ENCODE assay signal across 8 cellular contexts in the genomic region with DNA sequence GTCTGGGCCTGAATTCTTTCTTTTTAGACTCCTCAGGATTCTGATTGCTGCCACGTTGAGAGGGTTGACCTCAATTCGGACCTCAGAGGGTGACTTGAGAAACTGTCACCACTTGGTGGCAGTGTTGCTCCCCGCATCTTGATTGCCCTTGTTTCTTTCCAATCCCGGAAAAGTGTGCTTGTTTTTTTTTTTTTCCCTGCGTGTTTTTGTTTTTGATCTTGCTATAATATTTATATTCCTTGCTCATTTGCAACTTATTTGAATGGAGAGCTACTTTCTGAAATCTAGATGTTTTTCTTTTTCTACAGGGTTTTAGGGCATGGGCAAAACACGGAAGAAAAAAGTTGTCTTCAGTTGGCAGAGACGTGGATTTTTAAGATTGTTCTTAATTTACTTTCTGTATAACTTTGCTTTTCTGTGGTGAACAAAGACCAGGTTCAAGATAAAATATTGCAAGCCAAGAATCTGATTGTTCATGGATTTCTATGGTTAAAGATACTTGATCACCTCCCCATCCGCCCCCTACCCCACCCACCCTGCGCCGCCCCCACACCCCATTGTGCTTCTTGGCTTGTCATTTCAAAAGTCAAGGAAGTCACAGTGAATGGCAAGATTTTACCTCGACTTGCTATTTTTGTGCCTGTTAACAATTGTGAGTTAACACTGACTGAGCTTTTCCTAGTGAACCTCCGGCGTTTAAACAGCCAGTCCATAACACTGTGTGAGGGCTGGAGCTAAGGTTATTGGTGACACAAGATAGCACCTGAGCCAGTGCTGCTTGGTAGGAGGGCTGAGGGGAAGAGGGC.
DNase-seq lines count a peak whose midpoint lies in the region; ATAC-seq and TF ChIP-seq lines count a peak whose summit lies in the region.

No MANE protein-coding gene starts in this region.

- H3K27me3 ChIP-seq in HAP-1 (ENCODE audit: low read depth) = no peaks in the 10 kb centered on the region
- no peaks in the 10 kb centered on the region for H3K27me3 ChIP-seq in lower lobe of right lung (ENCODE audit: low read depth)

- H3K9me3 Mint-ChIP-seq in dendritic cell treated with granulocyte-macrophage colony-stimulating factor and Interleukin-4, amounts not matched to agents 40 ng/mL and 50 ng/mL, for 4 days = no peaks in the 10 kb centered on the region

- H3K27ac ChIP-seq in lower lobe of right lung = peak overlapping the region; percentile 44

- peaks cover 9% of the 10 kb centered on the region for H3K36me3 ChIP-seq in HAP-1 (replicated peaks)
- peaks cover 30% of the 10 kb centered on the region for H3K36me3 ChIP-seq in lower lobe of right lung

- peak; percentile 82 for TF ChIP-seq CTCF in lower lobe of right lung (IDR thresholded peaks at IDR 0.05)

- intact Hi-C loops in dendritic cell treated with granulocyte-macrophage colony-stimulating factor and Interleukin-4, amounts not matched to agents 40 ng/mL and 50 ng/mL, for 4 days (cut with micrococcal nuclease) = loop anchor here (2.0 to 10.0 kb wide), 3 partner anchors 53 to 613 kb away; no protein-coding TSS in a partner anchor
- intact Hi-C loops in lower lobe of right lung (cut with DNase I) = no loop called here

- peak overlapping the region; percentile 69 for H3K27ac Mint-ChIP-seq in dendritic cell treated with granulocyte-macrophage colony-stimulating factor and Interleukin-4, amounts not matched to agents 40 ng/mL and 50 ng/mL, for 4 days

- peaks cover 28% of the 10 kb centered on the region for H3K4me1 Mint-ChIP-seq in dendritic cell treated with granulocyte-macrophage colony-stimulating factor and Interleukin-4, amounts not matched to agents 40 ng/mL and 50 ng/mL, for 4 days (ENCODE audit: low read depth)

- H3K4me3 Mint-ChIP-seq in dendritic cell treated with granulocyte-macrophage colony-stimulating factor and Interleukin-4, amounts not matched to agents 40 ng/mL and 50 ng/mL, for 4 days = peak overlapping the region; percentile 68

- ATAC-seq in lower lobe of right lung (peak; percentile 84 to 91), HG02970 (IDR thresholded peaks at IDR 0.05; ENCODE audit: low FRiP score, unreplicated experiment) (no peak)

- H3K36me3 Mint-ChIP-seq in dendritic cell treated with granulocyte-macrophage colony-stimulating factor and Interleukin-4, amounts not matched to agents 40 ng/mL and 50 ng/mL, for 4 days (ENCODE audit: low read depth) = peaks cover 65% of the 10 kb centered on the region

- H3K4me1 ChIP-seq in HAP-1 = no peaks in the 10 kb centered on the region
- peaks cover 19% of the 10 kb centered on the region for H3K4me1 ChIP-seq in lower lobe of right lung

- no peaks in the 10 kb centered on the region for H3K9me3 ChIP-seq in HAP-1
- no peaks in the 10 kb centered on the region for H3K9me3 ChIP-seq in lower lobe of right lung

- no peaks in the 10 kb centered on the region for H3K27me3 Mint-ChIP-seq in dendritic cell treated with granulocyte-macrophage colony-stimulating factor and Interleukin-4, amounts not matched to agents 40 ng/mL and 50 ng/mL, for 4 days

- in situ Hi-C loops in HAP-1 (cut with MboI; ENCODE audit: low sequenced_read_pairs) = no loop called here

- DNase-seq in CMK (ENCODE audit: low read depth) (peak; percentile 37), HAP-1 (ENCODE audit: low spot score in 2 of 2) (peak; percentile 38 to 80), NCI-H345 (lab: John Stamatoyannopoulos, UW) (peak; percentile 39), lower lobe of right lung (peak; percentile 73)
- peak; percentile 66 for DNase-seq in activated CD4-positive, alpha-beta T cell treated with anti-CD3 and anti-CD28 coated beads, Interleukin-2, amount 50 U/mL, for 1 hour
- peak; percentile 41 to 62 (median 47) for DNase-seq in stimulated activated CD4-positive, alpha-beta T cell treated with anti-CD3 and anti-CD28 coated beads, TNF-alpha, amount 100 ng/mL, for 48 hours (ENCODE audit: low read depth in 3 of 3)

- H3K4me3 ChIP-seq in HAP-1 (no peak overlapping the region), lower lobe of right lung (peak overlapping the region; percentile 49)
